Comparison of ENCODE assay signal across 9 cellular contexts in the genomic region with DNA sequence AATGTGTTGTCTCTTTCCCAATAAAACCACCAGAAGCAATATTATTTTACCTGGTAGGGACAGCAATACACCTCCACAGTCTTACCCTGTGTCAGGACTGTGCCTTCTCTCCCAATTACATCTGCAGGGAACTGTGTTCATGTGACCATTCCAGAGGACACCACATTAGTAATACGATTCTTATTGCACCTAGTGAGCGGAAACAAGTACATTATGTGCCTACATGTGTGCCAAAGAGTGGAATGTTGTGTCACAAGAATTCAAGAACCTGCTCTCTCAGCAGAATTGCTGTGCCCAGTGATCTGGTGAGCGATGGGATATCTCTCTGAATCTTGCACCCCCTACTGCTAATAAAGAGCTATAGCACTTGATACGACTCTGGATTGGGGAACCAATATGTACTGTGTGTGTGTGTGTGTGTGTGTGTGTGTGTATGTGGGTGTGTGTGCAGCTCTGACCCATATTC. TPM values are rescaled to one million over a fixed set of nuclear protein-coding genes. Genes with fewer than 3 reads are reported as not detected.
DNase-seq lines count a peak whose midpoint lies in the region; ATAC-seq and TF ChIP-seq lines count a peak whose summit lies in the region.
"Had no signal": no experiment of that assay in that cellular context is flagged by ENCODE, and none has a peak within 500 bp of the region (broad histone marks: within the 10 kb centered on the region; RNA-seq: fewer than 3 reads in every experiment).

No MANE protein-coding gene starts in this region.

- no peak overlapping the region for H3K4me3 Mint-ChIP-seq in osteocyte (ENCODE audit: unreplicated experiment)
- H3K4me3 Mint-ChIP-seq: activated naive CD8-positive, alpha-beta T cell treated with anti-CD3 and anti-CD28 coated beads for 36 hours had no signal

- no peaks in the 10 kb centered on the region for H3K27me3 Mint-ChIP-seq in osteocyte (ENCODE audit: unreplicated experiment)

- H3K9me3 Mint-ChIP-seq in osteocyte (ENCODE audit: unreplicated experiment) = no peaks in the 10 kb centered on the region
- H3K9me3 Mint-ChIP-seq: activated naive CD8-positive, alpha-beta T cell treated with anti-CD3 and anti-CD28 coated beads for 36 hours had no signal

- TF ChIP-seq CTCF in GM10266 (IDR thresholded peaks at IDR 0.05; ENCODE audit: control insufficient read depth, insufficient read depth, low read depth, missing control alignments) (peak; percentile 33), osteocyte (IDR thresholded peaks at IDR 0.05) (peak; percentile 30)

- no peak overlapping the region for H3K27ac Mint-ChIP-seq in osteocyte (ENCODE audit: unreplicated experiment)
- H3K27ac Mint-ChIP-seq: activated naive CD8-positive, alpha-beta T cell treated with anti-CD3 and anti-CD28 coated beads for 36 hours had no signal

- DNase-seq in GM10266 (ENCODE audit: extremely low spot score) (peak; percentile 62), LHCN-M2 (ENCODE audit: low read depth) (peak; percentile 61), dermis blood vessel endothelial cell (peak; percentile 46), osteocyte (ENCODE audit: extremely low spot score, unreplicated experiment) (no peak), kidney glomerular epithelial cell (lab: John Stamatoyannopoulos, UW) (no peak)
- DNase-seq: activated naive CD8-positive, alpha-beta T cell treated with anti-CD3 and anti-CD28 coated beads for 36 hours; mesenchymal stem cell had no signal

- H3K36me3 Mint-ChIP-seq in osteocyte (ENCODE audit: unreplicated experiment) = no peaks in the 10 kb centered on the region

- ATAC-seq in GM21717 (IDR thresholded peaks at IDR 0.05; ENCODE audit: unreplicated experiment) (no peak), HG03571 (IDR thresholded peaks at IDR 0.05; ENCODE audit: unreplicated experiment) (no peak)

- peaks cover 26% of the 10 kb centered on the region for H3K4me1 Mint-ChIP-seq in osteocyte (ENCODE audit: unreplicated experiment)

RNA-seq across cellular contexts. Expression of gene FOXC1, which starts 57.4 kb away (rescaled TPM):
- total RNA-seq in LHCN-M2 (2014; rRNA removed) (1.8 and 2.1 TPM in 2 replicates), dermis blood vessel endothelial cell (8.3 and 12.1 TPM in 2 replicates), osteocyte (106 and 108 TPM in 2 replicates)
- polyA plus RNA-seq in LHCN-M2 (2012) = 1.1 TPM
- total RNA-seq: activated naive CD8-positive, alpha-beta T cell treated with anti-CD3 and anti-CD28 coated beads for 36 hours had no signal

Comparison
In these comparisons a context has a peak if more than half of its experiments do, and no peak if none do; other contexts are left out.
1. DNase-seq: peak in GM10266 (single experiment), LHCN-M2 (single experiment) and dermis blood vessel endothelial cell (single experiment); none in osteocyte (single experiment) and kidney glomerular epithelial cell (single experiment).